29 cellular contexts compared by ENCODE assay signal in genomic region chr6:65955034-65955433, GRCh38.
"Had no signal": no experiment of that assay in that cellular context is flagged by ENCODE, and none has a peak within 500 bp of the region (broad histone marks: within the 10 kb centered on the region; RNA-seq: fewer than 3 reads in every experiment).

No MANE protein-coding gene starts in this region.

- FAIRE-seq: endometrium, endothelial cell of umbilical vein, frontal cortex had no signal

- ATAC-seq: effector memory CD8-positive, alpha-beta T cell; esophagus mucosa; foreskin keratinocyte; gastrocnemius medialis; gastroesophageal sphincter; heart left ventricle; heart right ventricle had no signal

- H3K4me3 Mint-ChIP-seq: dendritic cell treated with granulocyte-macrophage colony-stimulating factor and Interleukin-4, amounts not matched to agents 40 ng/mL and 50 ng/mL, for 4 days; effector memory CD8-positive, alpha-beta T cell; endodermal cell had no signal

- H3K9me3 Mint-ChIP-seq: endodermal cell had no signal

- H3K4me2 ChIP-seq: hepatocyte had no signal

- H3K9me3 ChIP-seq: esophagus muscularis mucosa, esophagus squamous epithelium, gastrocnemius medialis, gastroesophageal sphincter, heart left ventricle, heart right ventricle had no signal

- H3K79me2 ChIP-seq: hepatocyte had no signal

- H3K27ac Mint-ChIP-seq: dendritic cell treated with granulocyte-macrophage colony-stimulating factor and Interleukin-4, amounts not matched to agents 40 ng/mL and 50 ng/mL, for 4 days; effector memory CD8-positive, alpha-beta T cell; endodermal cell had no signal

- H3K27me3 ChIP-seq: dorsolateral prefrontal cortex, esophagus muscularis mucosa, esophagus squamous epithelium, foreskin keratinocyte, gastrocnemius medialis, gastroesophageal sphincter, heart left ventricle, heart right ventricle, hepatocyte had no signal

- H3K4me3 ChIP-seq: coronary artery, dorsolateral prefrontal cortex, esophagus muscularis mucosa, esophagus squamous epithelium, gastrocnemius medialis, gastroesophageal sphincter, heart left ventricle, heart right ventricle, hepatocyte had no signal

- H2AFZ ChIP-seq: hepatocyte had no signal

- H3K4me1 ChIP-seq: esophagus muscularis mucosa, esophagus squamous epithelium, foreskin keratinocyte, gastrocnemius medialis, gastroesophageal sphincter, heart left ventricle, heart right ventricle had no signal

- H3K27me3 Mint-ChIP-seq: dendritic cell treated with granulocyte-macrophage colony-stimulating factor and Interleukin-4, amounts not matched to agents 40 ng/mL and 50 ng/mL, for 4 days; effector memory CD8-positive, alpha-beta T cell had no signal

- DNase-seq: cortex of kidney; dermis blood vessel endothelial cell; dorsolateral prefrontal cortex; effector CD4-positive, alpha-beta T cell; effector CD8-positive, alpha-beta T cell; effector memory CD4-positive, alpha-beta T cell; effector memory CD8-positive, alpha-beta T cell; endodermal cell; erythroblast; esophagus squamous epithelium; foreskin fibroblast; foreskin keratinocyte; foreskin melanocyte; gastrocnemius medialis; glutamatergic neuron; head of caudate nucleus; heart left ventricle; heart right ventricle; hippocampal formation had no signal

- H3K27ac ChIP-seq: coronary artery, dorsolateral prefrontal cortex, epithelial cell of prostate, esophagus muscularis mucosa, esophagus squamous epithelium, foreskin keratinocyte, gastrocnemius medialis, gastroesophageal sphincter, heart left ventricle, heart right ventricle, hepatocyte had no signal

- H3K36me3 ChIP-seq: esophagus muscularis mucosa, esophagus squamous epithelium, gastrocnemius medialis, gastroesophageal sphincter, heart left ventricle, heart right ventricle had no signal
